In genomic region chr11:23364076-23364475, GRCh38 we compare ENCODE assay signal across 2 cellular contexts.
TF ChIP-seq lines count a peak whose summit lies in the region.

No MANE protein-coding gene starts in this region.

TF ChIP-seq in IMR-90, 13 proteins besides CTCF, POLR2A, EP300 and RAD21:
- TF ChIP-seq NFE2L2 (IDR thresholded peaks at IDR 0.05; ENCODE audit: low read depth, low read length) (no peak), ELK1 (IDR thresholded peaks at IDR 0.05; ENCODE audit: borderline replicate concordance, low read depth, low read length) (no peak), CEBPB (IDR thresholded peaks at IDR 0.05; ENCODE audit: low read depth, low read length) (no peak), MAFK (IDR thresholded peaks at IDR 0.05; ENCODE audit: low read depth, low read length) (no peak), MAZ (IDR thresholded peaks at IDR 0.05; ENCODE audit: borderline replicate concordance, low read depth, low read length) (no peak), MXI1 (IDR thresholded peaks at IDR 0.05; ENCODE audit: borderline replicate concordance, low read depth, low read length) (no peak), RCOR1 (IDR thresholded peaks at IDR 0.05; ENCODE audit: insufficient replicate concordance, low read length) (no peak), BHLHE40 (IDR thresholded peaks at IDR 0.05; ENCODE audit: low read depth, low read length) (no peak), USF2 (IDR thresholded peaks at IDR 0.05; ENCODE audit: low read depth, low read length) (no peak), SMC3 (IDR thresholded peaks at IDR 0.05; ENCODE audit: low read depth, low read length) (no peak)

TF ChIP-seq in endothelial cell of umbilical vein, 7 proteins besides CTCF, POLR2A, EP300 and RAD21:
- no peak for TF ChIP-seq EZH2 (IDR thresholded peaks at IDR 0.05; ENCODE audit: borderline replicate concordance, low read depth, low read length, severe bottlenecking)
- TF ChIP-seq MYC (IDR thresholded peaks at IDR 0.05; ENCODE audit: low read depth, low read length): no peak
- no peak for TF ChIP-seq GATA2 (IDR thresholded peaks at IDR 0.05; ENCODE audit: insufficient read depth, insufficient read length, low read depth, low read length)
- no peak for TF ChIP-seq FOS (IDR thresholded peaks at IDR 0.05; ENCODE audit: borderline replicate concordance, insufficient read depth, low read length)
- TF ChIP-seq JUN (IDR thresholded peaks at IDR 0.05; ENCODE audit: borderline replicate concordance, insufficient read depth, insufficient read length, low read depth): no peak
- no peak for TF ChIP-seq POLR2AphosphoS5 (IDR thresholded peaks at IDR 0.05; ENCODE audit: insufficient read depth, low read depth, low read length)
- TF ChIP-seq MAX (IDR thresholded peaks at IDR 0.05; ENCODE audit: insufficient read depth, insufficient read length): no peak
